ENCODE assay signal across 8 cellular contexts in genomic region chr12:47812797-47813490, GRCh38. TPM values are rescaled to one million over a fixed set of nuclear protein-coding genes. Genes with fewer than 3 reads are reported as not detected.
A peak's percentile ranks its signal among the peaks of the same experiment; 100 is the strongest.
DNase-seq lines count a peak whose midpoint lies in the region; ATAC-seq and TF ChIP-seq lines count a peak whose summit lies in the region.

No MANE protein-coding gene starts in this region.

- peak; percentile 80 for ATAC-seq in DND-41 (ENCODE audit: insufficient read depth, low read depth)
- ATAC-seq in GM21723 (IDR thresholded peaks at IDR 0.05; ENCODE audit: unreplicated experiment), result peak; percentile 62
- peak; percentile 84 for ATAC-seq in left colon

- H3K4me2 ChIP-seq in DND-41 (ENCODE audit: insufficient read depth, low read length), result peak overlapping the region; percentile 64
- H3K4me2 ChIP-seq in KMS-11, result peak overlapping the region; percentile 99

- H3K9ac ChIP-seq in DND-41 (ENCODE audit: low read depth, low read length), result peak overlapping the region; percentile 44
- H3K9ac ChIP-seq in KMS-11, result peak overlapping the region; percentile 59

- H3K27ac ChIP-seq in DND-41 (ENCODE audit: low read length) (peak overlapping the region; percentile 62), KMS-11 (peak overlapping the region; percentile 88), caudate nucleus (ENCODE audit: low read depth, low read length) (peak overlapping the region; percentile 93)

- H3K4me1 ChIP-seq in DND-41 (ENCODE audit: insufficient read depth, low read length) (peaks cover 73% of the 10 kb centered on the region), KMS-11 (ENCODE audit: low read depth, poor library complexity, severe bottlenecking) (peaks cover 92% of the 10 kb centered on the region)

- H3K27me3 ChIP-seq in DND-41 (ENCODE audit: insufficient read depth, low read length, poor library complexity) (no peaks in the 10 kb centered on the region), KMS-11 (ENCODE audit: insufficient read depth, low read depth) (no peaks in the 10 kb centered on the region)

- intact Hi-C loops in left colon (cut with DNase I, micrococcal nuclease), result no loop called here

- H4K20me1 ChIP-seq in DND-41 (ENCODE audit: insufficient read depth, low read length), result peaks cover 69% of the 10 kb centered on the region
- no peaks in the 10 kb centered on the region for H4K20me1 ChIP-seq in KMS-11 (ENCODE audit: insufficient read depth)

- H3K79me2 ChIP-seq in DND-41 (ENCODE audit: insufficient read depth, low read length) (peaks cover 3% of the 10 kb centered on the region; the same call in 1 of the 2 replicates), KMS-11 (ENCODE audit: insufficient read depth, low read depth) (peaks cover 88% of the 10 kb centered on the region)

- DNase-seq in DND-41 (peak; percentile 92), caudate nucleus (lab: John Stamatoyannopoulos, UW) (peak in 50 of 61 donors; percentile 16 to 87 (median 49)), left colon (peak; percentile 88 to 91), NCI-H1105 treated with DMSO at 0.1 percent for 48 hours (lab: John Stamatoyannopoulos, UW) (no peak)
- DNase-seq in activated CD4-positive, CD25-positive, alpha-beta regulatory T cell treated with anti-CD3 and anti-CD28 coated beads, Interleukin-2, amount 50 U/mL, for 16 hours (ENCODE audit: low read depth, low spot score), result peak; percentile 90
- DNase-seq in stimulated activated CD4-positive, alpha-beta T cell treated with anti-CD3 and anti-CD28 coated beads, Interleukin-1b, Interleukin-23, amount 100 ng/mL, for 48 hours, result peak; percentile 95

- H3K36me3 ChIP-seq in DND-41 (ENCODE audit: insufficient read depth, low read length) (no peaks in the 10 kb centered on the region), KMS-11 (ENCODE audit: insufficient read depth) (no peaks in the 10 kb centered on the region; the same call in 1 of the 2 replicates)

- TF ChIP-seq CTCF in DND-41 (IDR thresholded peaks at IDR 0.05; ENCODE audit: borderline replicate concordance, extremely low read depth, low read length, poor library complexity, severe bottlenecking) (peak; percentile 32), KMS-11 (conservative IDR thresholded peaks at IDR 0.05; ENCODE audit: low read depth, low read length) (peak; percentile 39)

- H3K4me3 ChIP-seq in DND-41 (ENCODE audit: low read depth in 1 of 2, low read length in 2 of 2), result peak overlapping the region; percentile 5 to 44; a peak in 3 of 4 replicates
- no peak overlapping the region for H3K4me3 ChIP-seq in KMS-11 (IDR thresholded peaks at IDR 0.05; ENCODE audit: insufficient read depth, low read depth, low read length)

- no peaks in the 10 kb centered on the region for H3K9me3 ChIP-seq in DND-41 (ENCODE audit: insufficient read depth, low read length, severe bottlenecking)

- H2AFZ ChIP-seq in DND-41 (ENCODE audit: low read depth, low read length) (peak overlapping the region; percentile 7; the same call in 1 of the 2 replicates), KMS-11 (ENCODE audit: low read depth) (no peak overlapping the region)

RNA-seq across cellular contexts. Expression of gene HDAC7, which starts 6.8 kb away (rescaled TPM):
- 10 to 100 TPM; 21.6 to 25.6 TPM for total RNA-seq in left colon

RNA-seq across cellular contexts. Expression of gene SLC48A1, which starts 39.9 kb away (rescaled TPM):
- 10 to 100 TPM; 18.1 to 18.9 TPM for total RNA-seq in left colon

RNA-seq across cellular contexts. Expression of gene RAPGEF3, which starts 54.3 kb away (rescaled TPM):
- total RNA-seq in left colon, result 1 to 10 TPM; 8.5 to 9.7 TPM
